ENCODE assay signal across 16 cellular contexts in the genomic region with DNA sequence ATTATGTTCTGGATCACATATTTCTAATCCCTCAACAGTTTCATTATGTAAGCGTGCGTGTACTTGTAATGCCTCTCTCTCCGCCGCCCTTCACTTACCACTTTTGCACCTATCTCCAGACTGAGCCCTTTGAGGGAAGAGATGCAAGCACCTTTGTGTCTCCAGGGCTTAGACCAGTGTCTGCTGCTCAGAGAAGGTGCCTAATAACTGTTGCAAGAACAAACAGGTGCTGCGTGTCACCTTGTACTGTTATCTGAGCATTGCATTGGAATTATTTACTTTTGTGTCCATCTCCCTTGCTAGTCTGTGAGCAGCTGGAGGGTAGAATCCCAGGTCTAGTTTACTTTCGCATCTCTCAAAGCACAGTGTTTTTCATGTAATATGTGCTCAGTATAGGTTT.
DNase-seq lines count a peak whose midpoint lies in the region; ATAC-seq and TF ChIP-seq lines count a peak whose summit lies in the region.
"Had no signal": no experiment of that assay in that cellular context is flagged by ENCODE, and none has a peak within 500 bp of the region (broad histone marks: within the 10 kb centered on the region; RNA-seq: fewer than 3 reads in every experiment).

No MANE protein-coding gene starts in this region.

- DNase-seq in heart right ventricle (no peak), right atrium auricular region (ENCODE audit: low spot score) (no peak), brain microvascular endothelial cell (no peak), osteoblast (ENCODE audit: insufficient read length, low spot score, missing footprints) (no peak), aorta (no peak), NOMO-1 (lab: John Stamatoyannopoulos, UW; ENCODE audit: unreplicated experiment in 2 of 2) (no peak), NCI-H2227 treated with DMSO at 0.1 percent for 48 hours (lab: John Stamatoyannopoulos, UW) (no peak)
- DNase-seq in NK-92 treated with Interleukin-12 subunit alpha and Interleukin-12 subunit beta, amount 100 ng/mL, for 24 hours (lab: John Stamatoyannopoulos, UW) = no peak
- DNase-seq: Caco-2, GF-D8, H9, NCI-H1417 treated with DMSO at 0.1 percent for 48 hours, NCI-H187 treated with DMSO at 0.1 percent for 48 hours, NCI-H345, NCI-H524 treated with DMSO at 0.1 percent for 48 hours, Peyer's patch had no signal

- no peaks in the 10 kb centered on the region for H3K79me2 ChIP-seq in osteoblast (ENCODE audit: insufficient read depth, low read length)

- H2AFZ ChIP-seq in osteoblast (ENCODE audit: low read length) = no peak overlapping the region

- H4K20me1 ChIP-seq in osteoblast (ENCODE audit: insufficient read depth, low read length) = no peaks in the 10 kb centered on the region

- 75 to 78% methylated on average over 6 of the region's 6 CpGs for WGBS in heart right ventricle, 2 donors
- WGBS in aorta, 2 donors = 79 to 96% methylated on average over 5 to 6 of the region's 6 CpGs

- H3K4me1 ChIP-seq in heart right ventricle (peaks cover 11 to 60% (median 31%) of the 10 kb centered on the region in 9 donors), right atrium auricular region (peaks cover 0 to 40% of the 10 kb centered on the region in 2 donors), osteoblast (ENCODE audit: insufficient read depth, low read length) (peaks cover 42% of the 10 kb centered on the region), aorta (ENCODE audit: control insufficient read depth in 1 of 2, insufficient read depth in 2 of 2, low read length in 2 of 2) (no peaks in the 10 kb centered on the region)
- H3K4me1 ChIP-seq: Peyer's patch had no signal

- H3K36me3 ChIP-seq in heart right ventricle (peaks cover 0 to 59% (median 0%) of the 10 kb centered on the region in 9 donors), right atrium auricular region (no peaks in the 10 kb centered on the region), brain microvascular endothelial cell (replicated peaks) (no peaks in the 10 kb centered on the region), osteoblast (ENCODE audit: insufficient read depth, low read length) (no peaks in the 10 kb centered on the region), aorta (ENCODE audit: control insufficient read depth in 1 of 2, insufficient read depth in 2 of 2, low read length in 1 of 2) (no peaks in the 10 kb centered on the region)
- H3K36me3 ChIP-seq: Peyer's patch had no signal

- intact Hi-C loops in heart right ventricle (cut with DNase I) = loop anchor here in 1 of 10 donors (2.0 kb wide), 1 partner anchor 20 kb away; no protein-coding TSS in a partner anchor
- intact Hi-C loops in aorta (cut with DNase I) = no loop called here

- no peak overlapping the region for H3K4me2 ChIP-seq in osteoblast (ENCODE audit: insufficient read depth, low read length)

- H3K27ac ChIP-seq in heart right ventricle (peak overlapping the region in 7 of 10 donors; percentile 3 to 80 (median 54)), right atrium auricular region (peak overlapping the region in 1 of 2 donors; percentile 47), brain microvascular endothelial cell (peak overlapping the region; percentile 84), osteoblast (ENCODE audit: low read depth, low read length) (peak overlapping the region; percentile 73), aorta (ENCODE audit: low read depth in 1 of 2, low read length in 2 of 2) (no peak overlapping the region)
- H3K27ac ChIP-seq: Peyer's patch had no signal

- H3K4me3 ChIP-seq in heart right ventricle (no peak overlapping the region), right atrium auricular region (no peak overlapping the region), brain microvascular endothelial cell (ENCODE audit: low read depth, low read length) (no peak overlapping the region), osteoblast (ENCODE audit: insufficient read depth, low read length) (no peak overlapping the region), aorta (ENCODE audit: low read length in 2 of 2) (no peak overlapping the region)
- H3K4me3 ChIP-seq: Peyer's patch had no signal

- no peak for TF ChIP-seq CTCF in heart right ventricle (IDR thresholded peaks at IDR 0.05)
- no peak for TF ChIP-seq CTCF in right atrium auricular region (IDR thresholded peaks at IDR 0.05)
- no peak for TF ChIP-seq CTCF in brain microvascular endothelial cell (IDR thresholded peaks at IDR 0.05; ENCODE audit: low read depth, low read length, missing control alignments)
- TF ChIP-seq CTCF in osteoblast (IDR thresholded peaks at IDR 0.05; ENCODE audit: extremely low read depth, low read depth, low read length) = no peak

- in situ Hi-C loops in brain microvascular endothelial cell (cut with HindIII; ENCODE audit: low pct_ligation_motif_present, low sequenced_read_pairs) = no loop called here

- H3K9me3 ChIP-seq in heart right ventricle (no peaks in the 10 kb centered on the region), right atrium auricular region (no peaks in the 10 kb centered on the region), osteoblast (ENCODE audit: low read depth, low read length) (no peaks in the 10 kb centered on the region), aorta (ENCODE audit: control insufficient read depth, low read length) (no peaks in the 10 kb centered on the region)
- H3K9me3 ChIP-seq: Caco-2, Peyer's patch had no signal

- H3K27me3 ChIP-seq in heart right ventricle = peaks cover 0 to 49% (median 0%) of the 10 kb centered on the region in 7 donors
- no peaks in the 10 kb centered on the region for H3K27me3 ChIP-seq in right atrium auricular region
- no peaks in the 10 kb centered on the region for H3K27me3 ChIP-seq in brain microvascular endothelial cell (replicated peaks)
- no peaks in the 10 kb centered on the region for H3K27me3 ChIP-seq in osteoblast (ENCODE audit: insufficient read depth, low read length)
- H3K27me3 ChIP-seq in aorta (ENCODE audit: control insufficient read depth in 1 of 2, insufficient read depth in 2 of 2, low read length in 1 of 2) = no peaks in the 10 kb centered on the region
- H3K27me3 ChIP-seq: Peyer's patch had no signal

- ATAC-seq in heart right ventricle = no peak
- ATAC-seq in aorta (ENCODE audit: low FRiP score) = peak; percentile 19

Comparison
In these comparisons a context has a peak if more than half of its experiments do, and no peak if none do; other contexts are left out.
1. H3K27ac ChIP-seq: peak in heart right ventricle (7 of 10), brain microvascular endothelial cell (single experiment) and osteoblast (single experiment); none in aorta (0 of 2).